In genomic region chr11:6443269-6444003, GRCh38 we compare ENCODE assay signal across 8 cellular contexts. TPM values are rescaled to one million over a fixed set of nuclear protein-coding genes. Genes with fewer than 3 reads are reported as not detected.
DNase-seq lines count a peak whose midpoint lies in the region; ATAC-seq and TF ChIP-seq lines count a peak whose summit lies in the region.

No MANE protein-coding gene starts in this region.

- intact Hi-C loops in mucosa of descending colon (cut with DNase I, micrococcal nuclease), result loop anchor here (5.0 kb wide), 1 partner anchor 66 kb away; no protein-coding TSS in a partner anchor

- no peaks in the 10 kb centered on the region for H3K9me3 ChIP-seq in mucosa of descending colon

- H3K4me3 Mint-ChIP-seq in effector memory CD8-positive, alpha-beta T cell, result no peak overlapping the region

- no peaks in the 10 kb centered on the region for H3K9me3 Mint-ChIP-seq in effector memory CD8-positive, alpha-beta T cell

- peak; percentile 80 for ATAC-seq in HG02642 (IDR thresholded peaks at IDR 0.05; ENCODE audit: poor library complexity, unreplicated experiment)
- peak; percentile 89 for ATAC-seq in effector memory CD8-positive, alpha-beta T cell (replicated peaks)
- ATAC-seq in mucosa of descending colon, result peak; percentile 86

- no peak overlapping the region for H3K27ac Mint-ChIP-seq in effector memory CD8-positive, alpha-beta T cell

- no peak overlapping the region for H3K4me3 ChIP-seq in mucosa of descending colon

- no peaks in the 10 kb centered on the region for H3K4me1 ChIP-seq in mucosa of descending colon (ENCODE audit: low read depth)

- no peaks in the 10 kb centered on the region for H3K36me3 Mint-ChIP-seq in effector memory CD8-positive, alpha-beta T cell (ENCODE audit: insufficient read depth)

- TF ChIP-seq CTCF in mucosa of descending colon (IDR thresholded peaks at IDR 0.05), result peak; percentile 82

- H3K36me3 ChIP-seq in mucosa of descending colon (ENCODE audit: low read depth), result no peaks in the 10 kb centered on the region

- no peaks in the 10 kb centered on the region for H3K4me1 Mint-ChIP-seq in effector memory CD8-positive, alpha-beta T cell (ENCODE audit: low read depth in 2 of 2)

- DNase-seq in NCI-H345 (lab: John Stamatoyannopoulos, UW) (peak; percentile 17), NCI-H345 treated with DMSO at 0.1 percent for 48 hours (lab: John Stamatoyannopoulos, UW; ENCODE audit: unreplicated experiment) (no peak), NCI-H2227 treated with DMSO at 0.1 percent for 48 hours (lab: John Stamatoyannopoulos, UW) (peak; percentile 52), mucosa of descending colon (peak in 2 of 3 donors; percentile 64 to 72)
- DNase-seq in activated CD4-positive, alpha-beta T cell treated with anti-CD3 and anti-CD28 coated beads, Interleukin-2, amount 50 U/mL, for 4 hours, result peak; percentile 41 to 42
- DNase-seq in effector memory CD8-positive, alpha-beta T cell, result peak; percentile 41 to 58 (median 53)
- DNase-seq in stimulated activated CD8-positive, alpha-beta memory T cell treated with anti-CD3 and anti-CD28 coated beads, Interleukin-7, amount 100 ng/mL, for 4 hours (ENCODE audit: low read depth in 2 of 2), result peak; percentile 7 to 30

- H3K27me3 Mint-ChIP-seq in effector memory CD8-positive, alpha-beta T cell, result no peaks in the 10 kb centered on the region

RNA-seq across cellular contexts. Expression of gene HPX, which starts 2.6 kb away (rescaled TPM):
- 1 to 10 TPM; 2.0 to 7.0 (median 2.3) TPM for total RNA-seq in mucosa of descending colon

RNA-seq across cellular contexts. Expression of gene APBB1, which starts 24.5 kb away (rescaled TPM):
- total RNA-seq in mucosa of descending colon, result 10 to 100 TPM in 1 of 3 donors, 1 to 10 TPM in 2; 5.2 to 64.7 (median 8.3) TPM

RNA-seq across cellular contexts. Expression of gene TRIM3, which starts 30.3 kb away (rescaled TPM):
- 10 to 100 TPM; 28.0 to 57.8 (median 48.4) TPM for total RNA-seq in mucosa of descending colon

RNA-seq across cellular contexts. Expression of gene ARFIP2, which starts 37.7 kb away (rescaled TPM):
- total RNA-seq in mucosa of descending colon, result 10 to 100 TPM; 52.7 to 85.0 (median 76.6) TPM

RNA-seq across cellular contexts. Expression of gene TIMM10B, which starts 37.9 kb away (rescaled TPM):
- 10 to 100 TPM; 36.9 to 42.4 (median 41.0) TPM for total RNA-seq in mucosa of descending colon
